In genomic region chr6:154954352-154954751, GRCh38 we compare ENCODE assay signal across 19 cellular contexts. TPM values are rescaled to one million over a fixed set of nuclear protein-coding genes. Genes with fewer than 3 reads are reported as not detected.
DNase-seq lines count a peak whose midpoint lies in the region; ATAC-seq, FAIRE-seq and TF ChIP-seq lines count a peak whose summit lies in the region.
"Had no signal": no experiment of that assay in that cellular context is flagged by ENCODE, and none has a peak within 500 bp of the region (broad histone marks: within the 10 kb centered on the region; RNA-seq: fewer than 3 reads in every experiment).

No MANE protein-coding gene starts in this region.

- H3K36me3 ChIP-seq in kidney (ENCODE audit: control insufficient read depth in 1 of 2, insufficient read depth in 2 of 2, low read length in 2 of 2) (no peaks in the 10 kb centered on the region), MM.1S (replicated peaks; ENCODE audit: insufficient read depth, low read length) (no peaks in the 10 kb centered on the region)
- H3K36me3 ChIP-seq: SJCRH30 had no signal

- peaks cover 4% of the 10 kb centered on the region for H3K36me3 Mint-ChIP-seq in memory B cell
- H3K36me3 Mint-ChIP-seq in stimulated activated memory B cell treated with anti-CD40 and anti-IgM and Interleukin-4, amounts not matched to agents 10 μg/mL and 1 μg/mL and 100 μg/mL, for 72 hours, result peaks cover 15% of the 10 kb centered on the region

- no peak overlapping the region for H2AFZ ChIP-seq in MM.1S (ENCODE audit: low read length)

- no peaks in the 10 kb centered on the region for H3K27me3 Mint-ChIP-seq in memory B cell
- H3K27me3 Mint-ChIP-seq in stimulated activated memory B cell treated with anti-CD40 and anti-IgM and Interleukin-4, amounts not matched to agents 10 μg/mL and 1 μg/mL and 100 μg/mL, for 72 hours, result no peaks in the 10 kb centered on the region

- no peak overlapping the region for H3K27ac ChIP-seq in kidney (ENCODE audit: low read depth in 2 of 2, low read length in 2 of 2)
- no peak overlapping the region for H3K27ac ChIP-seq in MM.1S (ENCODE audit: low read length)
- H3K27ac ChIP-seq: SJCRH30 had no signal

- TF ChIP-seq CTCF in kidney (IDR thresholded peaks at IDR 0.05; ENCODE audit: borderline replicate concordance, extremely low read depth, insufficient read depth) (no peak), MM.1S (IDR thresholded peaks at IDR 0.05; ENCODE audit: low read length) (no peak)

- ATAC-seq in memory B cell (ENCODE audit: low read depth) (no peak), GM18511 (IDR thresholded peaks at IDR 0.05; ENCODE audit: unreplicated experiment) (no peak)
- no peak for ATAC-seq in stimulated activated memory B cell treated with anti-CD40 and anti-IgM and Interleukin-4, amounts not matched to agents 10 μg/mL and 1 μg/mL and 100 μg/mL, for 72 hours

- no peak overlapping the region for H3K4me3 ChIP-seq in kidney (ENCODE audit: low read length in 2 of 2)
- H3K4me3 ChIP-seq in MM.1S (ENCODE audit: low read length), result no peak overlapping the region
- H3K4me3 ChIP-seq: SJCRH30 had no signal

- H3K9ac ChIP-seq in kidney (ENCODE audit: low read length in 2 of 2) (no peak overlapping the region), MM.1S (ENCODE audit: low read length) (no peak overlapping the region)

- H3K4me1 ChIP-seq in kidney (ENCODE audit: control insufficient read depth in 1 of 2, insufficient read depth in 1 of 2, low read depth in 1 of 2, low read length in 2 of 2) (no peaks in the 10 kb centered on the region), MM.1S (ENCODE audit: low read length) (no peaks in the 10 kb centered on the region)
- H3K4me1 ChIP-seq: SJCRH30 had no signal

- no peaks in the 10 kb centered on the region for H3F3A ChIP-seq in MM.1S (ENCODE audit: insufficient read depth, low read length)

- H4K20me1 ChIP-seq in MM.1S (ENCODE audit: insufficient read depth, low read length), result no peaks in the 10 kb centered on the region

- H3K4me3 Mint-ChIP-seq in memory B cell, result no peak overlapping the region
- no peak overlapping the region for H3K4me3 Mint-ChIP-seq in stimulated activated memory B cell treated with anti-CD40 and anti-IgM and Interleukin-4, amounts not matched to agents 10 μg/mL and 1 μg/mL and 100 μg/mL, for 72 hours
- H3K4me3 Mint-ChIP-seq: H9 had no signal

- H3K4me1 Mint-ChIP-seq in memory B cell, result peaks cover 25% of the 10 kb centered on the region
- peaks cover 32% of the 10 kb centered on the region for H3K4me1 Mint-ChIP-seq in stimulated activated memory B cell treated with anti-CD40 and anti-IgM and Interleukin-4, amounts not matched to agents 10 μg/mL and 1 μg/mL and 100 μg/mL, for 72 hours

- no peaks in the 10 kb centered on the region for H3K9me2 ChIP-seq in MM.1S (replicated peaks; ENCODE audit: insufficient read depth, low read length)

- H3K9me3 ChIP-seq in kidney (ENCODE audit: control insufficient read depth in 1 of 2, low read length in 2 of 2) (no peaks in the 10 kb centered on the region), MM.1S (replicated peaks; ENCODE audit: insufficient read depth, low read length) (no peaks in the 10 kb centered on the region)
- H3K9me3 ChIP-seq: SJCRH30 had no signal

- no peaks in the 10 kb centered on the region for H3K9me3 Mint-ChIP-seq in memory B cell
- H3K9me3 Mint-ChIP-seq in stimulated activated memory B cell treated with anti-CD40 and anti-IgM and Interleukin-4, amounts not matched to agents 10 μg/mL and 1 μg/mL and 100 μg/mL, for 72 hours, result no peaks in the 10 kb centered on the region
- H3K9me3 Mint-ChIP-seq: H9 had no signal

- no peaks in the 10 kb centered on the region for H3K79me2 ChIP-seq in MM.1S (ENCODE audit: low read length)

- intact Hi-C loops in kidney (cut with DNase I), result no loop called here

- DNase-seq in EH (ENCODE audit: low read depth) (peak; percentile 48), amniotic epithelial cell (ENCODE audit: low read depth) (peak; percentile 79), memory B cell (ENCODE audit: low spot score in 2 of 2) (no peak), kidney (no peak), MM.1S (no peak)
- DNase-seq: DMS79, H9, KBM-7, NCI-H1105, NCI-H146, NCI-H2081 treated with DMSO at 0.1 percent for 48 hours, NCI-H2171 treated with DMSO at 0.1 percent for 48 hours, NCI-H524 treated with DMSO at 0.1 percent for 48 hours, SJCRH30 had no signal

- H3K4me2 ChIP-seq in MM.1S (ENCODE audit: low read depth, low read length), result no peak overlapping the region

- peak overlapping the region; percentile 89 for H3K27ac Mint-ChIP-seq in memory B cell
- peak overlapping the region; percentile 25 for H3K27ac Mint-ChIP-seq in stimulated activated memory B cell treated with anti-CD40 and anti-IgM and Interleukin-4, amounts not matched to agents 10 μg/mL and 1 μg/mL and 100 μg/mL, for 72 hours
- H3K27ac Mint-ChIP-seq: H9 had no signal

- FAIRE-seq in kidney (lab: Jason Lieb, UNC), result no peak
- FAIRE-seq: A204.1, D721Med, RCC 7860 had no signal

- H3K27me3 ChIP-seq in MM.1S (replicated peaks; ENCODE audit: insufficient read depth, low read length), result no peaks in the 10 kb centered on the region
- H3K27me3 ChIP-seq: SJCRH30 had no signal

RNA-seq across cellular contexts. Expression of gene TIAM2, which starts 40.8 kb away (rescaled TPM):
- 7.6 TPM for total RNA-seq in kidney
- 6.8 TPM for polyA plus RNA-seq in kidney (ENCODE audit: insufficient read depth, low read depth, low replicate concordance)

Comparison
In these comparisons a context has a peak if more than half of its experiments do, and no peak if none do; other contexts are left out.
1. DNase-seq: peak in EH (single experiment) and amniotic epithelial cell (single experiment); none in memory B cell (0 of 2), kidney (single experiment) and MM.1S (single experiment).